In genomic region chr21:26391166-26391565, GRCh38 we compare ENCODE assay signal across 23 cellular contexts.
DNase-seq lines count a peak whose midpoint lies in the region; ATAC-seq and TF ChIP-seq lines count a peak whose summit lies in the region.
"Had no signal": no experiment of that assay in that cellular context is flagged by ENCODE, and none has a peak within 500 bp of the region (broad histone marks: within the 10 kb centered on the region; RNA-seq: fewer than 3 reads in every experiment).

No MANE protein-coding gene starts in this region.

- H3K4me2 ChIP-seq in GM23248 (ENCODE audit: unreplicated experiment) = no peak overlapping the region
- H3K4me2 ChIP-seq in GM23338 = no peak overlapping the region
- H3K4me2 ChIP-seq: SK-N-SH had no signal

- H3K4me1 Mint-ChIP-seq in glutamatergic neuron (ENCODE audit: low read depth, unreplicated experiment) (peaks cover 26% of the 10 kb centered on the region), osteocyte (ENCODE audit: unreplicated experiment) (peaks cover 41% of the 10 kb centered on the region), GM23338 (no peaks in the 10 kb centered on the region)
- H3K4me1 Mint-ChIP-seq: memory B cell had no signal

- H3K4me3 ChIP-seq in GM23248 (no peak overlapping the region), RWPE2 (ENCODE audit: severe bottlenecking) (no peak overlapping the region), GM23338 (no peak overlapping the region)
- H3K4me3 ChIP-seq: pancreas, thoracic aorta had no signal

- H3K9me3 ChIP-seq in GM23248 (ENCODE audit: low read depth) (no peaks in the 10 kb centered on the region), RWPE2 (ENCODE audit: severe bottlenecking) (no peaks in the 10 kb centered on the region)
- H3K9me3 ChIP-seq: pancreas, SK-N-SH, thoracic aorta had no signal

- H3K27me3 ChIP-seq in GM23248 (replicated peaks; ENCODE audit: insufficient read depth) (no peaks in the 10 kb centered on the region), RWPE2 (ENCODE audit: insufficient read depth, poor library complexity, severe bottlenecking) (no peaks in the 10 kb centered on the region), GM23338 (ENCODE audit: insufficient read depth) (no peaks in the 10 kb centered on the region)
- H3K27me3 ChIP-seq: pancreas had no signal

- H3K4me1 ChIP-seq in GM23248 (ENCODE audit: insufficient read depth) (peaks cover 33% of the 10 kb centered on the region), RWPE2 (ENCODE audit: insufficient read depth, poor library complexity, severe bottlenecking) (peaks cover 33% of the 10 kb centered on the region), GM23338 (ENCODE audit: insufficient read depth) (no peaks in the 10 kb centered on the region)
- H3K4me1 ChIP-seq: pancreas had no signal

- H3K36me3 ChIP-seq in GM23248 (ENCODE audit: low read depth) (no peaks in the 10 kb centered on the region), RWPE2 (ENCODE audit: low read depth) (no peaks in the 10 kb centered on the region), GM23338 (ENCODE audit: insufficient read depth) (no peaks in the 10 kb centered on the region)
- H3K36me3 ChIP-seq: pancreas, thoracic aorta had no signal

- ATAC-seq in RWPE2 (ENCODE audit: low read depth) (no peak), GM23338 (no peak)
- ATAC-seq: activated T-cell treated with anti-CD3 and anti-CD28 coated beads, Interleukin-2, amount 50 U/mL, for 4 hours had no signal

- H3F3A ChIP-seq in GM23248 (ENCODE audit: insufficient read depth) (peaks cover 33% of the 10 kb centered on the region), GM23338 (replicated peaks; ENCODE audit: low read depth) (no peaks in the 10 kb centered on the region)

- peaks cover 3% of the 10 kb centered on the region for H3K36me3 Mint-ChIP-seq in glutamatergic neuron (ENCODE audit: unreplicated experiment)
- H3K36me3 Mint-ChIP-seq in osteocyte (ENCODE audit: unreplicated experiment) = no peaks in the 10 kb centered on the region
- H3K36me3 Mint-ChIP-seq in GM23338 (ENCODE audit: low read depth) = peaks cover 7% of the 10 kb centered on the region; the same call in 1 of the 3 replicates
- H3K36me3 Mint-ChIP-seq: memory B cell had no signal

- no peaks in the 10 kb centered on the region for H3K79me2 ChIP-seq in GM23248 (ENCODE audit: insufficient read depth)
- no peaks in the 10 kb centered on the region for H3K79me2 ChIP-seq in GM23338 (replicated peaks; ENCODE audit: insufficient read depth)

- TF ChIP-seq CTCF in RWPE2 (IDR thresholded peaks at IDR 0.05; ENCODE audit: poor library complexity, severe bottlenecking) (no peak), glutamatergic neuron (IDR thresholded peaks at IDR 0.05; ENCODE audit: partially characterized antibody, unreplicated experiment) (no peak), osteocyte (IDR thresholded peaks at IDR 0.05) (no peak), GM23338 (conservative IDR thresholded peaks at IDR 0.05; ENCODE audit: low read depth in 2 of 2) (no peak)

- in situ Hi-C loops in GM23248 (cut with MboI) = no loop called here

- 61 to 62% methylated on average over 2 of the region's 2 CpGs for WGBS in GM23248 (ENCODE audit: low coverage in 1 of 2, low lambda C conversion rate in 2 of 2, missing lambda C conversion rate in 2 of 2), 2 experiments

- H3K27me3 Mint-ChIP-seq in glutamatergic neuron (ENCODE audit: unreplicated experiment) = no peaks in the 10 kb centered on the region
- H3K27me3 Mint-ChIP-seq in osteocyte (ENCODE audit: unreplicated experiment) = no peaks in the 10 kb centered on the region
- H3K27me3 Mint-ChIP-seq in GM23338 (ENCODE audit: insufficient read depth, low read depth, poor library complexity) = peaks cover 5% of the 10 kb centered on the region
- H3K27me3 Mint-ChIP-seq: memory B cell had no signal

- no peak overlapping the region for H3K9ac ChIP-seq in GM23248
- H3K9ac ChIP-seq: SK-N-SH had no signal

- H3K27ac Mint-ChIP-seq in glutamatergic neuron (ENCODE audit: unreplicated experiment) (peak overlapping the region; percentile 45), osteocyte (ENCODE audit: unreplicated experiment) (peak overlapping the region; percentile 90), GM23338 (no peak overlapping the region)
- H3K27ac Mint-ChIP-seq: memory B cell had no signal

- DNase-seq in GM23248 (peak; percentile 37), RWPE2 (ENCODE audit: low spot score) (no peak), glutamatergic neuron (no peak), osteocyte (ENCODE audit: extremely low spot score, unreplicated experiment) (no peak), COLO829 (ENCODE audit: low spot score) (no peak), NCI-H1105 treated with DMSO at 0.1 percent for 48 hours (lab: John Stamatoyannopoulos, UW) (no peak), GM23338 (ENCODE audit: low spot score) (no peak)
- DNase-seq: activated CD4-positive, alpha-beta T cell treated with anti-CD3 and anti-CD28 coated beads for 4 hours; activated naive CD4-positive, alpha-beta T cell treated with Interleukin-2 at 50 U/mL for 16 hours; activated T-cell treated with anti-CD3 and anti-CD28 coated beads, Interleukin-2, amount 50 U/mL, for 4 hours; KBM-7; left cardiac atrium; MM.1S; NCI-H1436; NCI-H526; pancreas; right cardiac atrium; SK-N-SH; stimulated activated CD4-positive, alpha-beta T cell treated with anti-CD3 and anti-CD28 coated beads, Interleukin-4, amount 100 ng/mL, for 4 hours; stimulated activated naive CD4-positive, alpha-beta T cell treated with Interleukin-2 at 50 U/mL for 16 hours; T-helper 2 cell had no signal

- H3K4me3 Mint-ChIP-seq in glutamatergic neuron (ENCODE audit: unreplicated experiment) (no peak overlapping the region), osteocyte (ENCODE audit: unreplicated experiment) (no peak overlapping the region), GM23338 (no peak overlapping the region)
- H3K4me3 Mint-ChIP-seq: activated T-cell treated with anti-CD3 and anti-CD28 coated beads, Interleukin-2, amount 50 U/mL, for 4 hours; memory B cell had no signal

- no peaks in the 10 kb centered on the region for H4K20me1 ChIP-seq in GM23248 (ENCODE audit: insufficient read depth)
- H4K20me1 ChIP-seq in GM23338 (replicated peaks; ENCODE audit: insufficient read depth) = no peaks in the 10 kb centered on the region

- H3K9me2 ChIP-seq in GM23248 (ENCODE audit: insufficient read depth) (no peaks in the 10 kb centered on the region), GM23338 (ENCODE audit: insufficient read depth) (no peaks in the 10 kb centered on the region)
- H3K9me2 ChIP-seq: SK-N-SH had no signal

- H2AFZ ChIP-seq in GM23248 = no peak overlapping the region
- no peak overlapping the region for H2AFZ ChIP-seq in GM23338

- H3K27ac ChIP-seq in GM23248 (peak overlapping the region; percentile 67), RWPE2 (ENCODE audit: poor library complexity, severe bottlenecking) (peak overlapping the region; percentile 98), GM23338 (ENCODE audit: low read depth) (no peak overlapping the region)
- H3K27ac ChIP-seq: pancreas, thoracic aorta had no signal

- no peaks in the 10 kb centered on the region for H3K9me3 Mint-ChIP-seq in glutamatergic neuron (ENCODE audit: unreplicated experiment)
- H3K9me3 Mint-ChIP-seq in osteocyte (ENCODE audit: unreplicated experiment) = no peaks in the 10 kb centered on the region
- H3K9me3 Mint-ChIP-seq in GM23338 = peaks cover 17% of the 10 kb centered on the region
- H3K9me3 Mint-ChIP-seq: activated T-cell treated with anti-CD3 and anti-CD28 coated beads, Interleukin-2, amount 50 U/mL, for 4 hours; memory B cell had no signal

TF ChIP-seq in GM23338, 12 proteins besides CTCF, POLR2A, EP300 and RAD21 (continues in another document):
- no peak for TF ChIP-seq ZNF114 (CRISPR knock-in tag; IDR thresholded peaks at IDR 0.05)
- TF ChIP-seq POLR2AphosphoS5 (IDR thresholded peaks at IDR 0.05; ENCODE audit: low read depth) = no peak
- TF ChIP-seq REST (IDR thresholded peaks at IDR 0.05; ENCODE audit: unreplicated experiment) = no peak
- no peak for TF ChIP-seq JUNB (IDR thresholded peaks at IDR 0.05; ENCODE audit: unreplicated experiment)
- TF ChIP-seq EZH2phosphoT487 (IDR thresholded peaks at IDR 0.05; ENCODE audit: unreplicated experiment) = no peak
- no peak for TF ChIP-seq ETS1 (IDR thresholded peaks at IDR 0.05)
- TF ChIP-seq EZH2 (IDR thresholded peaks at IDR 0.05; ENCODE audit: low read depth, unreplicated experiment) = no peak
- TF ChIP-seq NANOG (IDR thresholded peaks at IDR 0.05; ENCODE audit: borderline replicate concordance) = no peak
- TF ChIP-seq STAT1 (IDR thresholded peaks at IDR 0.05; ENCODE audit: unreplicated experiment) = no peak
- no peak for TF ChIP-seq ZNF331 (CRISPR knock-in tag; IDR thresholded peaks at IDR 0.05; ENCODE audit: low read depth)
